Comparison of ENCODE assay signal across 8 cellular contexts in the genomic region with DNA sequence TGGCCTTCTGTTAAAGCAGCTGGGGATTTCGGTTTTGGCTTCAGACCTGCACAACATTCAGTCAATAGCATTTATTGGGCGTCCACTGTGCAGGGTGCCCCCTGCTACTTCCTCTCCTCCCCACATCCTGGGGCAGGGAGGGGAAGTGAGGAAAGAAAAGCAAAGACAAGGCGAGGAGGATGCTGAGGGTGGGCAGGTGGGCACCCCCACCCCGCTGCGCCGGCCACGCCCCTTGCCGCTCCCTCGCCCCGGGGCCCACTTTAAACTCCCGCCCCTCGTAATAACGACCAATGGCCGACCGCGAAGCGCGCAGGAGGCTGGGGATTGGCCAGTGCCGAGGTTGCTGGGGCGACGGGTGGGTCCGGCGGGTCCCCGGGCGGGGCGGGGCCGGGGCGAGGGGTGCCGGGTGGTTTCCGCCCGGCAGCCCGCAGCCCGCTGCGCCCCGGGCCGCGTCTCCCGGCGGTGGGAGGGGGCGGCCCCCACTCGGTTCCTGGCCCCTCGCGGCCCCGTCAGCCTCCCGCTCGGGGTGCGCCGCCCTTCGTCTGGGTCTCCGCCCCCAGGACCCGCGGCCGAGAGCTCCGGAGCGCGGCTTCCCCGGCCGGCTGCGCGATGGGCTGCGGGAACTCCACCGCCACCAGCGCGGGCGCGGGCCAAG. TPM values are rescaled to one million over a fixed set of nuclear protein-coding genes. Genes with fewer than 3 reads are reported as not detected.
DNase-seq lines count a peak whose midpoint lies in the region; ATAC-seq and TF ChIP-seq lines count a peak whose summit lies in the region.

A gene (plus strand): TSS at position 409 of the 655 bp plus-strand sequence. CDS start 201 bp downstream, at position 610.

- H3K9me3 ChIP-seq in WERI-Rb-1 (ENCODE audit: severe bottlenecking) (no peaks in the 10 kb centered on the region), breast epithelium (no peaks in the 10 kb centered on the region), spleen (no peaks in the 10 kb centered on the region)

- H3K27me3 ChIP-seq in WERI-Rb-1 (ENCODE audit: insufficient read depth, low read depth, severe bottlenecking), result no peaks in the 10 kb centered on the region
- H3K27me3 ChIP-seq in breast epithelium, result no peaks in the 10 kb centered on the region
- peaks cover 0 to 19% (median 0%) of the 10 kb centered on the region in 7 donors for H3K27me3 ChIP-seq in spleen (replicated peaks in 1 of 7)

- H3K27ac ChIP-seq in WERI-Rb-1 (no peak within 1 kb of the TSS), breast epithelium (peak within 1 kb of the TSS; percentile 52 to 72), spleen (peak within 1 kb of the TSS; percentile 32 to 90 (median 61))

- H3K4me1 ChIP-seq in breast epithelium (no peaks in the 10 kb centered on the region), spleen (peaks cover 5 to 72% (median 28%) of the 10 kb centered on the region in 6 donors)

- intact Hi-C loops in breast epithelium (cut with DNase I; ENCODE audit: low total_unique reads), result no loop called here
- intact Hi-C loops in spleen (cut with DNase I; ENCODE audit: low total_unique reads), result no loop called here

- 0 to 1% (median 1%) methylated on average over 26 to 66 of the region's 66 CpGs for WGBS in spleen, 5 donors

- TF ChIP-seq CTCF in WERI-Rb-1 (IDR thresholded peaks at IDR 0.05; ENCODE audit: low read depth, low read length) (no peak), breast epithelium (IDR thresholded peaks at IDR 0.05) (no peak), spleen (IDR thresholded peaks at IDR 0.05 in 8 of 11, conservative IDR thresholded peaks at IDR 0.05 in 3 of 11) (no peak)

- DNase-seq in ACHN, result peak; percentile 96
- peak; percentile 85 for DNase-seq in NCI-H2171 (lab: John Stamatoyannopoulos, UW)
- DNase-seq in WERI-Rb-1, result peak; percentile 91
- DNase-seq in breast epithelium (ENCODE audit: low spot score in 2 of 2), result peak; percentile 33 to 60
- DNase-seq in iPS-NIHi7 (ENCODE audit: extremely low spot score), result peak; percentile 97
- DNase-seq in spleen, result peak; percentile 93

- H3K36me3 ChIP-seq in WERI-Rb-1 (no peaks in the 10 kb centered on the region), breast epithelium (no peaks in the 10 kb centered on the region), spleen (no peaks in the 10 kb centered on the region)

- H3K4me3 ChIP-seq in WERI-Rb-1 (ENCODE audit: low read depth, low read length) (peak within 1 kb of the TSS; percentile 64), breast epithelium (peak within 1 kb of the TSS; percentile 68 to 97 (median 81)), spleen (peak within 1 kb of the TSS; percentile 70 to 95 (median 74))

- ATAC-seq in GM18870 (IDR thresholded peaks at IDR 0.05; ENCODE audit: unreplicated experiment), result peak; percentile 63
- ATAC-seq in HG03097 (IDR thresholded peaks at IDR 0.05; ENCODE audit: low FRiP score, unreplicated experiment), result peak; percentile 77

- in situ Hi-C loops in ACHN (cut with HindIII; ENCODE audit: low pct_ligation_motif_present, low pct_unique_long_range_greater_than_20kb, low sequenced_read_pairs), result no loop called here

- TF ChIP-seq POLR2A in breast epithelium (IDR thresholded peaks at IDR 0.05), result no peak
- no peak for TF ChIP-seq POLR2A in spleen (IDR thresholded peaks at IDR 0.05)

RNA-seq across cellular contexts. Expression of the gene that starts here (rescaled TPM):
- total RNA-seq in breast epithelium (10 to 100 TPM in 2 of 3 donors, 1 to 10 TPM in 1; 2.4 to 20.9 (median 20.0) TPM), spleen (10 to 100 TPM; 12.7 to 33.4 (median 17.6) TPM)
- 10 to 100 TPM; 16.5 to 23.5 (median 20.4) TPM for polyA plus RNA-seq in spleen

Comparison
In these comparisons a context has a peak if more than half of its experiments do, and no peak if none do; other contexts are left out.
1. DNase-seq: peak in every context shown above with its lines; median percentile 97 in iPS-NIHi7; 96 in ACHN; 93 in spleen; 91 in WERI-Rb-1; 85 in NCI-H2171; 46 in breast epithelium.